In the genomic region with DNA sequence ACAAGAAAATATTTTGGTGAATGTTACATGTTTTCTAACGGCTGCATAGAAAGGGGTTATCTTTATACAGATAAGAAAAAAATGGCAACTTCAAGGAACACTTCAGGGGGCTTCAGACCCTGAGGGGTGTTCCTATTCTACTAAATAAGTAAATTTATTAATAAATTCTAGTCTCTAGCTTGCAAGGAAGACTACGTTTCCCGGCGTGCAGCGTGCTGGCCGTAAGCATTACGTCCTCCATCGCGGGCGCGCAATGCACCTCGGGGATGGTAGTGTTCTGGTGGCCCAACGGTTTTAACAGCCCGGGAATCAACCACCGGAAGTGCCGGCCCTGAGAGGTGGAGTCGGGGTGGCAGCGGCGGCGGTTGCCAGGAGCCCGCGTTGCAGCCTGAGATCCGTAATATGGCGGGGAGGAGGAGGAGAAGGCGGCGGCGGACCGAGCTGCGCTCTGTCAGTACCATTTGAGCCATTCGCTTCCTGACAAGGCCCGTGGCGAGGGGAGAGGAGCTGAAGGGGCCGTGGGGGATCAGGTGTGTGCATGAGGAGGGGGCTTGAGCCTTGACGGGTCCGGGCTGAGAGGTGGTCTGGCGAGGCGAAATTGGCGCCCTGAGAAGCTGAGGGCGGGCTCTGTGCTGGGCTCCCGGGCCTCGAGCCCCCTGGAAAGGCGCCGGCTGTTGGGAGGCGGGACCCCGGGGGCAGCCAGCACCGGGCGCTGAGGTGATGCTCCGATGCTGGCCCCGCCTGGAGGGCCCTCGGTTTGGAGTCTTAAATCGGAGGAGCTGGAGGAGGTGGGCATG, we compare ENCODE assay signal across 8 cellular contexts. TPM values are rescaled to one million over a fixed set of nuclear protein-coding genes. Genes with fewer than 3 reads are reported as not detected.
DNase-seq lines count a peak whose midpoint lies in the region; ATAC-seq and TF ChIP-seq lines count a peak whose summit lies in the region.

A gene with protein sequence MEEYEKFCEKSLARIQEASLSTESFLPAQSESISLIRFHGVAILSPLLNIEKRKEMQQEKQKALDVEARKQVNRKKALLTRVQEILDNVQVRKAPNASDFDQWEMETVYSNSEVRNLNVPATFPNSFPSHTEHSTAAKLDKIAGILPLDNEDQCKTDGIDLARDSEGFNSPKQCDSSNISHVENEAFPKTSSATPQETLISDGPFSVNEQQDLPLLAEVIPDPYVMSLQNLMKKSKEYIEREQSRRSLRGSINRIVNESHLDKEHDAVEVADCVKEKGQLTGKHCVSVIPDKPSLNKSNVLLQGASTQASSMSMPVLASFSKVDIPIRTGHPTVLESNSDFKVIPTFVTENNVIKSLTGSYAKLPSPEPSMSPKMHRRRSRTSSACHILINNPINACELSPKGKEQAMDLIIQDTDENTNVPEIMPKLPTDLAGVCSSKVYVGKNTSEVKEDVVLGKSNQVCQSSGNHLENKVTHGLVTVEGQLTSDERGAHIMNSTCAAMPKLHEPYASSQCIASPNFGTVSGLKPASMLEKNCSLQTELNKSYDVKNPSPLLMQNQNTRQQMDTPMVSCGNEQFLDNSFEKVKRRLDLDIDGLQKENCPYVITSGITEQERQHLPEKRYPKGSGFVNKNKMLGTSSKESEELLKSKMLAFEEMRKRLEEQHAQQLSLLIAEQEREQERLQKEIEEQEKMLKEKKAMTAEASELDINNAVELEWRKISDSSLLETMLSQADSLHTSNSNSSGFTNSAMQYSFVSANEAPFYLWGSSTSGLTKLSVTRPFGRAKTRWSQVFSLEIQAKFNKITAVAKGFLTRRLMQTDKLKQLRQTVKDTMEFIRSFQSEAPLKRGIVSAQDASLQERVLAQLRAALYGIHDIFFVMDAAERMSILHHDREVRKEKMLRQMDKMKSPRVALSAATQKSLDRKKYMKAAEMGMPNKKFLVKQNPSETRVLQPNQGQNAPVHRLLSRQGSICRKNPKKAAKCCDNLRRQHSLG (plus strand): TSS at position 384 of the 797 bp plus-strand sequence. CDS start 3,940 bp downstream, outside the sequence.

- DNase-seq in NCI-H1105 (lab: John Stamatoyannopoulos, UW) (peak; percentile 86), SKM-1 treated with dmso at 0.1 percent for 144 hours (lab: John Stamatoyannopoulos, UW; ENCODE audit: unreplicated experiment) (peak; percentile 93), glomerular visceral epithelial cell (ENCODE audit: extremely low spot score) (peak; percentile 92), occipital lobe (lab: John Stamatoyannopoulos, UW) (peak; percentile 97), suprapubic skin (ENCODE audit: low spot score in 2 of 2) (peak; percentile 99)
- peak; percentile 91 to 92 for DNase-seq in activated naive CD4-positive, alpha-beta T cell treated with anti-CD3 and anti-CD28 coated beads, Interleukin-2, amount 50 U/mL, for 72 hours (ENCODE audit: low spot score in 2 of 2)

- no peaks in the 10 kb centered on the region for H3K9me3 Mint-ChIP-seq in activated naive CD4-positive, alpha-beta T cell treated with anti-CD3 and anti-CD28 coated beads, Interleukin-2, amount 50 U/mL, for 72 hours

- TF ChIP-seq EP300 in suprapubic skin (IDR thresholded peaks at IDR 0.05), result no peak

- WGBS in suprapubic skin, result 1% methylated on average over 40 of the region's 51 CpGs

- H3K27ac ChIP-seq in suprapubic skin, result peak within 1 kb of the TSS; percentile 58

- H3K4me3 ChIP-seq in GM08714 (ENCODE audit: low read length) (peak within 1 kb of the TSS; percentile 79), suprapubic skin (peak within 1 kb of the TSS; percentile 87)

- H3K36me3 ChIP-seq in suprapubic skin, result peaks cover 6% of the 10 kb centered on the region

- no peak for TF ChIP-seq CTCF in suprapubic skin (IDR thresholded peaks at IDR 0.05)

- H3K36me3 Mint-ChIP-seq in activated naive CD4-positive, alpha-beta T cell treated with anti-CD3 and anti-CD28 coated beads, Interleukin-2, amount 50 U/mL, for 72 hours, result peaks cover 19 to 31% of the 10 kb centered on the region in 2 donors

- no peaks in the 10 kb centered on the region for H3K9me3 ChIP-seq in suprapubic skin

- H3K27me3 ChIP-seq in suprapubic skin, result no peaks in the 10 kb centered on the region

- TF ChIP-seq POLR2A in suprapubic skin (IDR thresholded peaks at IDR 0.05), result peak in 1 of 2 donors; percentile 27

- ATAC-seq in HG02623 (IDR thresholded peaks at IDR 0.05; ENCODE audit: unreplicated experiment), result peak; percentile 74
- ATAC-seq in activated naive CD4-positive, alpha-beta T cell treated with anti-CD3 and anti-CD28 coated beads, Interleukin-2, amount 50 U/mL, for 72 hours, result peak; percentile 87

- H3K4me1 ChIP-seq in suprapubic skin, result peaks cover 54% of the 10 kb centered on the region

- peak within 1 kb of the TSS; percentile 96 for H3K27ac Mint-ChIP-seq in activated naive CD4-positive, alpha-beta T cell treated with anti-CD3 and anti-CD28 coated beads, Interleukin-2, amount 50 U/mL, for 72 hours

RNA-seq across cellular contexts. Expression of the gene that starts here (rescaled TPM):
- 10 to 100 TPM; 29.3 to 49.7 TPM for total RNA-seq in activated naive CD4-positive, alpha-beta T cell treated with anti-CD3 and anti-CD28 coated beads, Interleukin-2, amount 50 U/mL, for 72 hours
- total RNA-seq in occipital lobe, result 85.5 TPM
- 10 to 100 TPM in 3 of 4 donors, 1 to 10 TPM in 1; 8.4 to 21.0 (median 13.5) TPM for total RNA-seq in suprapubic skin

Comparison
In these comparisons a context has a peak if more than half of its experiments do, and no peak if none do; other contexts are left out.
1. Peak in every context shown above with its lines: DNase-seq, ATAC-seq, H3K4me3 ChIP-seq and H3K27ac ChIP-seq.